In genomic region chr16:19393226-19394074, GRCh38 we compare ENCODE assay signal across 12 cellular contexts. TPM values are rescaled to one million over a fixed set of nuclear protein-coding genes. Genes with fewer than 3 reads are reported as not detected.
DNase-seq lines count a peak whose midpoint lies in the region; ATAC-seq, FAIRE-seq and TF ChIP-seq lines count a peak whose summit lies in the region.
"Had no signal": no experiment of that assay in that cellular context is flagged by ENCODE, and none has a peak within 500 bp of the region (broad histone marks: within the 10 kb centered on the region; RNA-seq: fewer than 3 reads in every experiment).

No MANE protein-coding gene starts in this region.

- H3K9me1 ChIP-seq in keratinocyte (ENCODE audit: control insufficient read depth, extremely low read depth, insufficient read depth, low read length) = no peaks in the 10 kb centered on the region

- TF ChIP-seq POLR2A in lower leg skin (IDR thresholded peaks at IDR 0.05) = no peak

- H3K9ac ChIP-seq in keratinocyte (ENCODE audit: control insufficient read depth, extremely low read depth, insufficient read depth, low read length) = peak overlapping the region; percentile 66
- H3K9ac ChIP-seq in smooth muscle cell (ENCODE audit: low read depth) = peak overlapping the region; percentile 71

- H3K27ac Mint-ChIP-seq in activated T-helper 17 cell treated with anti-CD3 and anti-CD28 coated beads, Interleukin-2, amount 50 U/mL, for 72 hours = no peak overlapping the region

- H4K20me1 ChIP-seq in keratinocyte (ENCODE audit: control insufficient read depth, extremely low read depth, insufficient read depth, low read length) (no peaks in the 10 kb centered on the region), smooth muscle cell (ENCODE audit: low read depth) (no peaks in the 10 kb centered on the region)

- no peak overlapping the region for H3K4me3 Mint-ChIP-seq in activated T-helper 17 cell treated with anti-CD3 and anti-CD28 coated beads, Interleukin-2, amount 50 U/mL, for 72 hours

- H3K27me3 Mint-ChIP-seq in activated T-helper 17 cell treated with anti-CD3 and anti-CD28 coated beads, Interleukin-2, amount 50 U/mL, for 72 hours = peaks cover 24% of the 10 kb centered on the region

- no peak for FAIRE-seq in keratinocyte (lab: Jason Lieb, UNC)

- dilution Hi-C loops in keratinocyte (cut with MboI; ENCODE audit: extremely low pct_ligation_motif_present, low sequenced_read_pairs) = no loop called here

- ATAC-seq in GM21526 (IDR thresholded peaks at IDR 0.05; ENCODE audit: low FRiP score, unreplicated experiment) (no peak), HG02763 (IDR thresholded peaks at IDR 0.05; ENCODE audit: unreplicated experiment) (no peak)
- ATAC-seq in activated T-helper 17 cell treated with anti-CD3 and anti-CD28 coated beads, Interleukin-2, amount 50 U/mL, for 72 hours (replicated peaks) = no peak

- H3K9me3 ChIP-seq in keratinocyte (ENCODE audit: control insufficient read depth, low read depth, low read length) (no peaks in the 10 kb centered on the region), smooth muscle cell (replicated peaks; ENCODE audit: low read depth) (no peaks in the 10 kb centered on the region)
- H3K9me3 ChIP-seq: left ventricle myocardium inferior had no signal

- intact Hi-C loops in lower leg skin (cut with DNase I; ENCODE audit: low total_unique reads) = no loop called here

- H3K4me2 ChIP-seq in keratinocyte (ENCODE audit: control insufficient read depth, extremely low read depth, insufficient read depth, low read depth, low read length) = peak overlapping the region; percentile 67
- H3K4me2 ChIP-seq in smooth muscle cell = peak overlapping the region; percentile 57

- no peak for TF ChIP-seq CTCF in keratinocyte (optimal IDR thresholded peaks at IDR 0.05 in 1 of 3, IDR thresholded peaks at IDR 0.05 in 1 of 3, conservative IDR thresholded peaks at IDR 0.05 in 1 of 3; ENCODE audit: extremely low read depth in 1 of 3, insufficient read depth in 2 of 3, low read length in 3 of 3)
- TF ChIP-seq CTCF in smooth muscle cell (IDR thresholded peaks at IDR 0.05; ENCODE audit: borderline replicate concordance, insufficient read depth, poor library complexity, severe bottlenecking) = no peak
- TF ChIP-seq CTCF in lower leg skin (IDR thresholded peaks at IDR 0.05) = no peak

- H3K4me1 ChIP-seq in keratinocyte (ENCODE audit: control insufficient read depth, extremely low read depth, insufficient read depth, low read length) = peaks cover 21% of the 10 kb centered on the region
- H3K4me1 ChIP-seq in smooth muscle cell (ENCODE audit: low read depth) = peaks cover 9% of the 10 kb centered on the region
- H3K4me1 ChIP-seq: left ventricle myocardium inferior had no signal

- H2AFZ ChIP-seq in keratinocyte (ENCODE audit: control insufficient read depth, low read length) (peak overlapping the region; percentile 76), smooth muscle cell (ENCODE audit: low read depth) (no peak overlapping the region)

- H3F3A ChIP-seq in smooth muscle cell (ENCODE audit: low read depth) = peaks cover 10% of the 10 kb centered on the region

- H3K27me3 ChIP-seq in keratinocyte (ENCODE audit: control insufficient read depth, extremely low read depth, insufficient read depth, low read length) (no peaks in the 10 kb centered on the region), smooth muscle cell (ENCODE audit: low read depth) (no peaks in the 10 kb centered on the region)

- no peaks in the 10 kb centered on the region for H3K36me3 Mint-ChIP-seq in activated T-helper 17 cell treated with anti-CD3 and anti-CD28 coated beads, Interleukin-2, amount 50 U/mL, for 72 hours (ENCODE audit: low read depth)

- H3K36me3 ChIP-seq in keratinocyte (ENCODE audit: control insufficient read depth in 2 of 2, extremely low read depth in 1 of 2, insufficient read depth in 2 of 2, low read length in 2 of 2) = no peaks in the 10 kb centered on the region
- H3K36me3 ChIP-seq in smooth muscle cell (ENCODE audit: low read depth) = no peaks in the 10 kb centered on the region
- H3K36me3 ChIP-seq: left ventricle myocardium inferior had no signal

- H3K4me1 Mint-ChIP-seq in activated T-helper 17 cell treated with anti-CD3 and anti-CD28 coated beads, Interleukin-2, amount 50 U/mL, for 72 hours = no peaks in the 10 kb centered on the region

- peak overlapping the region; percentile 79 for H3K27ac ChIP-seq in keratinocyte (ENCODE audit: control insufficient read depth, insufficient read depth, low read length)
- peak overlapping the region; percentile 77 for H3K27ac ChIP-seq in smooth muscle cell (ENCODE audit: low read depth)
- H3K27ac ChIP-seq: left ventricle myocardium inferior had no signal

- H3K79me2 ChIP-seq in keratinocyte (ENCODE audit: control insufficient read depth, insufficient read depth, low read length) = no peaks in the 10 kb centered on the region
- H3K79me2 ChIP-seq in smooth muscle cell (ENCODE audit: low read depth) = no peaks in the 10 kb centered on the region

- 20% methylated on average over 13 of the region's 13 CpGs for WGBS in smooth muscle cell (ENCODE audit: low lambda C conversion rate)
- WGBS in lower leg skin, 2 donors = 39 to 44% methylated on average over 13 of the region's 13 CpGs

- H3K9me3 Mint-ChIP-seq in activated T-helper 17 cell treated with anti-CD3 and anti-CD28 coated beads, Interleukin-2, amount 50 U/mL, for 72 hours = no peaks in the 10 kb centered on the region

- DNase-seq in HUDEP-2 (lab: John Stamatoyannopoulos, UW; ENCODE audit: unreplicated experiment in 76 of 76) (peak in 39 of 76 experiments; percentile 3 to 75 (median 34)), amniotic epithelial cell (ENCODE audit: low read depth) (peak; percentile 90), keratinocyte (ENCODE audit: low read depth, low spot score) (peak; percentile 64), smooth muscle cell (lab: John Stamatoyannopoulos, UW; ENCODE audit: unreplicated experiment) (no peak), lower leg skin (ENCODE audit: low spot score in 2 of 2) (no peak)
- DNase-seq: effector CD8-positive, alpha-beta T cell; GF-D8; left ventricle myocardium inferior; stimulated activated CD4-positive, alpha-beta T cell treated with anti-CD3 and anti-CD28 coated beads, Interleukin-15, amount 100 ng/mL, for 24 hours had no signal

- H3K4me3 ChIP-seq in keratinocyte (ENCODE audit: control insufficient read depth in 2 of 3, extremely low read depth in 1 of 3, insufficient read depth in 2 of 3, low read depth in 1 of 3, low read length in 3 of 3) = peak overlapping the region in 2 of 3 experiments; percentile 25 to 33
- peak overlapping the region; percentile 20 for H3K4me3 ChIP-seq in smooth muscle cell
- H3K4me3 ChIP-seq in lower leg skin (ENCODE audit: low read depth, poor library complexity, severe bottlenecking) = no peak overlapping the region
- H3K4me3 ChIP-seq: left ventricle myocardium inferior had no signal

RNA-seq across cellular contexts. Expression of gene TMC5, which starts 24.2 kb away (rescaled TPM):
- 0.18 to 0.25 TPM (median 0.19 TPM) in 3 replicates for polyA plus RNA-seq in keratinocyte
- polyA plus RNA-seq in keratinocyte (2011; ENCODE audit: low read depth) = not detected
- polyA plus RNA-seq in keratinocyte (2011; cell fraction: cytosol; rRNA removed) = 0.12 and 0.28 TPM in 2 replicates
- polyA plus RNA-seq in keratinocyte (2011; cell fraction: nucleus; rRNA removed) = 0.20 and 0.25 TPM in 2 replicates
- polyA plus RNA-seq in keratinocyte (2012; ENCODE audit: low replicate concordance) = 0.28 and 0.42 TPM in 2 replicates
- 0.07 to 0.58 TPM (median 0.43 TPM) in 3 replicates for polyA minus RNA-seq in keratinocyte
- polyA minus RNA-seq in keratinocyte (2011; cell fraction: cytosol; rRNA and poly(A)+ RNA removed) = not detected
- 0.16 and 1.8 TPM in 2 replicates for polyA minus RNA-seq in keratinocyte (2011; cell fraction: nucleus; rRNA and poly(A)+ RNA removed)
- 0.18 TPM in 1 of 2 replicates, not detected in the other for total RNA-seq in smooth muscle cell
- not detected in 2 replicates for polyA plus RNA-seq in smooth muscle cell
- total RNA-seq in activated T-helper 17 cell treated with anti-CD3 and anti-CD28 coated beads, Interleukin-2, amount 50 U/mL, for 72 hours = under 1 TPM; 0.09 to 0.32 TPM
- total RNA-seq in lower leg skin = 1 to 10 TPM in 3 of 4 donors, under 1 TPM in 1; 0.80 to 1.8 (median 1.2) TPM

Comparison
In these comparisons a context has a peak if more than half of its experiments do, and no peak if none do; other contexts are left out.
1. DNase-seq: peak in HUDEP-2 (39 of 76), amniotic epithelial cell (single experiment) and keratinocyte (single experiment); none in smooth muscle cell (single experiment) and lower leg skin (0 of 2).